ENCODE assay signal across 23 cellular contexts in the genomic region with DNA sequence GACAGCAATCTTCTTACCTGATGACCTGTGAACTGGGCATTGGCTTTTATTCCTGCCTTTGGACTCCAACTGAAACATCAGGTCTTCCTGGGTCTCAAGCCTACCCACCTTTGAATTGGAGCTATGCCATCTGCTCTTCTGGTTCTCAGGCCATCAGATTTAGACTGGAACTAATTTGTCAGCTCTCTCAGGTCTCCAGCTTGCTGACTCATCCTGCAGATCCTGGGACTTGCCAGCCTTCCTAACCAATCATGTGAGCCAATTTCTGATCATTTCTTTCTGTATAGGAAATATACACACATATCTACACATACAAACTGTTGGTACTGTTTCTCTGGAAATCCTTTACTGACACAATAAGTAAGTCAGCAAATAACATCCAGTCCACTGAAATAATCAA.
DNase-seq lines count a peak whose midpoint lies in the region; ATAC-seq and TF ChIP-seq lines count a peak whose summit lies in the region.
"Had no signal": no experiment of that assay in that cellular context is flagged by ENCODE, and none has a peak within 500 bp of the region (broad histone marks: within the 10 kb centered on the region; RNA-seq: fewer than 3 reads in every experiment).

No MANE protein-coding gene starts in this region.

- H3K9me3 ChIP-seq in PC-3 (ENCODE audit: low read length) = no peaks in the 10 kb centered on the region
- H3K9me3 ChIP-seq: A549, Caco-2 had no signal

- no peak overlapping the region for H3K4me3 ChIP-seq in PC-3 (ENCODE audit: low read length)
- H3K4me3 ChIP-seq in epithelial cell of esophagus (ENCODE audit: low read length) = no peak overlapping the region
- H3K4me3 ChIP-seq: A549 had no signal

- no peaks in the 10 kb centered on the region for H4K20me1 ChIP-seq in PC-3 (ENCODE audit: low read length)

- intact Hi-C loops in PC-3 (cut with micrococcal nuclease) = no loop called here

- H3K9ac ChIP-seq in PC-3 (ENCODE audit: low read length) = no peak overlapping the region

- no TSS peak for BruUV-seq in PC-3 (replicated peaks; lab: Mats Ljungman, UMichigan)

- H3K79me2 ChIP-seq in PC-3 (ENCODE audit: low read length) = no peaks in the 10 kb centered on the region

- CTCF ChIA-PET in PC-3 (lab: Charles Lee) = no interaction called here

- no peak overlapping the region for H3K27ac ChIP-seq in PC-3 (ENCODE audit: low read length)
- H3K27ac ChIP-seq: A549, C4-2B, HL-60, RWPE1 had no signal

- H3K4me2 ChIP-seq in PC-3 (ENCODE audit: low read length) = no peak overlapping the region
- H3K4me2 ChIP-seq: A549 had no signal

- no peak overlapping the region for H2AFZ ChIP-seq in PC-3 (ENCODE audit: low read length)

- no peaks in the 10 kb centered on the region for H3K4me1 ChIP-seq in PC-3 (ENCODE audit: insufficient read depth, low read length)
- H3K4me1 ChIP-seq: A549, Caco-2 had no signal

- peak; percentile 45 for DNase-seq in DMS53 (lab: John Stamatoyannopoulos, UW)
- DNase-seq in PC-3 = peak; percentile 8
- peak; percentile 4 for DNase-seq in epithelial cell of esophagus (ENCODE audit: low read depth)
- DNase-seq in renal cortical epithelial cell (ENCODE audit: low read depth) = peak; percentile 31
- DNase-seq in activated naive CD4-positive, alpha-beta T cell (lab: John Stamatoyannopoulos, UW) = no peak
- DNase-seq: Caco-2; CD8-positive, alpha-beta T cell; DND-41; HCEC 1CT; NCI-H1092 treated with DMSO at 0.1 percent for 48 hours; NCI-H1436 treated with DMSO at 0.1 percent for 48 hours; NCI-H1930; NCI-H2107; NCI-H524; NCI-H748 treated with DMSO at 0.1 percent for 48 hours; SHP77 had no signal

- H3K27me3 ChIP-seq in PC-3 (ENCODE audit: low read length) = no peaks in the 10 kb centered on the region

- H3F3A ChIP-seq in PC-3 (ENCODE audit: low read length, unreplicated experiment) = no peaks in the 10 kb centered on the region

- TF ChIP-seq CTCF in PC-3 (conservative IDR thresholded peaks at IDR 0.05; ENCODE audit: low read depth, low read length) = no peak
- TF ChIP-seq CTCF in epithelial cell of esophagus (IDR thresholded peaks at IDR 0.05; ENCODE audit: insufficient read depth, low read depth, low read length, missing control alignments) = no peak

- POLR2A ChIA-PET in PC-3 (lab: Charles Lee; ENCODE audit: unreplicated experiment) = no interaction called here

- no peaks in the 10 kb centered on the region for H3K9me2 ChIP-seq in PC-3 (replicated peaks; ENCODE audit: low read length)

- H3K36me3 ChIP-seq in PC-3 (ENCODE audit: low read depth, low read length) = no peaks in the 10 kb centered on the region

- ATAC-seq in PC-3 (no peak), HG02642 (IDR thresholded peaks at IDR 0.05; ENCODE audit: poor library complexity, unreplicated experiment) (no peak), GM21723 (IDR thresholded peaks at IDR 0.05; ENCODE audit: unreplicated experiment) (no peak)
- ATAC-seq: A549; CD8-positive, alpha-beta T cell; Panc1 had no signal

Comparison
In these comparisons a context has a peak if more than half of its experiments do, and no peak if none do; other contexts are left out.
1. DNase-seq: peak in DMS53 (single experiment), PC-3 (single experiment), epithelial cell of esophagus (single experiment) and renal cortical epithelial cell (single experiment); none in activated naive CD4-positive, alpha-beta T cell (0 of 4).